ENCODE assay signal across 1 cellular context in genomic region chr3:172137287-172138030, GRCh38.
TF ChIP-seq lines count a peak whose summit lies in the region.

No MANE protein-coding gene starts in this region.

TF ChIP-seq in GM23338, 12 proteins besides CTCF, POLR2A, EP300 and RAD21 (continued from another document):
- no peak for TF ChIP-seq ZNF462 (CRISPR knock-in tag; IDR thresholded peaks at IDR 0.05)
